15 cellular contexts compared by ENCODE assay signal in genomic region chr11:76806608-76807205, GRCh38. TPM values are rescaled to one million over a fixed set of nuclear protein-coding genes. Genes with fewer than 3 reads are reported as not detected.
A peak's percentile ranks its signal among the peaks of the same experiment; 100 is the strongest.
DNase-seq lines count a peak whose midpoint lies in the region; ATAC-seq, FAIRE-seq and TF ChIP-seq lines count a peak whose summit lies in the region.
"Had no signal": no experiment of that assay in that cellular context is flagged by ENCODE, and none has a peak within 500 bp of the region (broad histone marks: within the 10 kb centered on the region; RNA-seq: fewer than 3 reads in every experiment).

No MANE protein-coding gene starts in this region.

- H3K79me2 ChIP-seq in HepG2 (ENCODE audit: insufficient read depth, low read length) (no peaks in the 10 kb centered on the region), keratinocyte (ENCODE audit: control insufficient read depth, insufficient read depth, low read length) (no peaks in the 10 kb centered on the region)

- CTCF ChIA-PET in HepG2 (lab: Yijun Ruan, JAX; ENCODE audit: low intra/inter-chr PET ratio, low total read pairs): interaction anchor here (1.1 to 2.2 kb wide), 3 partner anchors 73 to 113 kb away, joined by 4 to 28 read pairs (median 6); no protein-coding TSS in a partner anchor

- WGBS in HepG2 (ENCODE audit: low lambda C conversion rate): 74% methylated on average over 3 of the region's 3 CpGs
- 45% methylated on average over 2 of the region's 3 CpGs for WGBS in right lobe of liver (ENCODE audit: insufficient coverage, low coverage, low lambda C conversion rate, missing lambda C conversion rate)
- WGBS in adipose tissue, 3 donors: 59 to 84% (median 64%) methylated on average over 3 of the region's 3 CpGs

- H3K9me3 ChIP-seq in HepG2 (ENCODE audit: low read length) (no peaks in the 10 kb centered on the region), right lobe of liver (no peaks in the 10 kb centered on the region), keratinocyte (ENCODE audit: control insufficient read depth, low read depth, low read length) (no peaks in the 10 kb centered on the region)
- H3K9me3 ChIP-seq: transverse colon had no signal

- H4K20me1 ChIP-seq in HepG2 (ENCODE audit: insufficient read depth, low read length): no peaks in the 10 kb centered on the region
- H4K20me1 ChIP-seq in keratinocyte (ENCODE audit: control insufficient read depth, extremely low read depth, insufficient read depth, low read length): no peaks in the 10 kb centered on the region

- dilution Hi-C loops in keratinocyte (cut with MboI; ENCODE audit: extremely low pct_ligation_motif_present, low sequenced_read_pairs): no loop called here

- TF ChIP-seq POLR2A in HepG2 (IDR thresholded peaks at IDR 0.05; ENCODE audit: insufficient read depth in 1 of 2, low read depth in 2 of 2, low read length in 2 of 2) (no peak), right lobe of liver (IDR thresholded peaks at IDR 0.05) (no peak)

- H3K4me1 ChIP-seq in HepG2 (ENCODE audit: insufficient read depth, low read length) (peaks cover 28% of the 10 kb centered on the region), right lobe of liver (peaks cover 0 to 29% (median 11%) of the 10 kb centered on the region in 4 donors), keratinocyte (ENCODE audit: control insufficient read depth, extremely low read depth, insufficient read depth, low read length) (peaks cover 22% of the 10 kb centered on the region)

- BruUV-seq in HepG2 (replicated peaks; lab: Mats Ljungman, UMichigan): no TSS peak

- no peak overlapping the region for H3K9ac ChIP-seq in HepG2 (ENCODE audit: insufficient read depth, low read depth, low read length)
- H3K9ac ChIP-seq in keratinocyte (ENCODE audit: control insufficient read depth, extremely low read depth, insufficient read depth, low read length): no peak overlapping the region

- H3K4me3 ChIP-seq in HepG2 (replicated peaks in 1 of 3; ENCODE audit: insufficient read depth in 1 of 3, low read depth in 2 of 3, low read length in 3 of 3): no peak overlapping the region
- H3K4me3 ChIP-seq in right lobe of liver: no peak overlapping the region
- no peak overlapping the region for H3K4me3 ChIP-seq in keratinocyte (ENCODE audit: control insufficient read depth in 2 of 3, extremely low read depth in 1 of 3, insufficient read depth in 2 of 3, low read depth in 1 of 3, low read length in 3 of 3)

- H3K27me3 ChIP-seq in HepG2 (ENCODE audit: control insufficient read depth in 1 of 2, insufficient read depth in 2 of 2, low read length in 2 of 2): peaks cover 6 to 19% of the 10 kb centered on the region in 2 experiments; a peak in 4 of 5 replicates
- H3K27me3 ChIP-seq in right lobe of liver: no peaks in the 10 kb centered on the region
- no peaks in the 10 kb centered on the region for H3K27me3 ChIP-seq in keratinocyte (ENCODE audit: control insufficient read depth, extremely low read depth, insufficient read depth, low read length)
- H3K27me3 ChIP-seq: transverse colon had no signal

- DNase-seq in HepG2 (ENCODE audit: low spot score) (no peak), right lobe of liver (no peak), keratinocyte (ENCODE audit: low read depth, low spot score) (no peak), NCI-H1436 treated with DMSO at 0.1 percent for 48 hours (lab: John Stamatoyannopoulos, UW) (no peak)
- DNase-seq in activated CD4-positive, alpha-beta T cell treated with anti-CD3 and anti-CD28 coated beads, Interleukin-2, amount 50 U/mL, for 48 hours: no peak
- DNase-seq: DMS79, NCI-H2081 treated with DMSO at 0.1 percent for 48 hours, NCI-H524 treated with DMSO at 0.1 percent for 48 hours had no signal

- no peaks in the 10 kb centered on the region for H3K9me1 ChIP-seq in keratinocyte (ENCODE audit: control insufficient read depth, extremely low read depth, insufficient read depth, low read length)

- ATAC-seq in HepG2 (peak; percentile 9; the same call in 2 of the 3 replicates), right lobe of liver (no peak), HG03108 (IDR thresholded peaks at IDR 0.05; ENCODE audit: unreplicated experiment) (no peak), HG03025 (IDR thresholded peaks at IDR 0.05; ENCODE audit: low FRiP score, unreplicated experiment) (no peak)

- TF ChIP-seq EP300 in HepG2 (IDR thresholded peaks at IDR 0.05; ENCODE audit: low read depth in 2 of 2, low read length in 2 of 2) (no peak), HepG2 (CRISPR knock-in tag; IDR thresholded peaks at IDR 0.05; ENCODE audit: borderline replicate concordance) (no peak)

- POLR2A ChIA-PET in HepG2 (lab: Yijun Ruan, JAX): no interaction called here

- no peak for TF ChIP-seq RAD21 in HepG2 (CRISPR knock-in tag; IDR thresholded peaks at IDR 0.05)

- no peak overlapping the region for H2AFZ ChIP-seq in HepG2 (ENCODE audit: low read length)
- no peak overlapping the region for H2AFZ ChIP-seq in keratinocyte (ENCODE audit: control insufficient read depth, low read length)

- 0 out of 2 replicates have a peak overlapping the region, but pooled peaks have one; percentile 63 for H3K4me2 ChIP-seq in HepG2 (ENCODE audit: low read depth, low read length)
- peak overlapping the region; percentile 6 for H3K4me2 ChIP-seq in keratinocyte (ENCODE audit: control insufficient read depth, extremely low read depth, insufficient read depth, low read depth, low read length)

- in situ Hi-C loops in HepG2 (cut with HindIII; ENCODE audit: extremely low pct_ligation_motif_present, low pct_unique_long_range_greater_than_20kb): loop anchor here (5.0 kb wide), 1 partner anchor 111 kb away; no protein-coding TSS in a partner anchor

- TF ChIP-seq CTCF in HepG2 (CRISPR knock-in tag; IDR thresholded peaks at IDR 0.05) (no peak), right lobe of liver (IDR thresholded peaks at IDR 0.05) (no peak), keratinocyte (optimal IDR thresholded peaks at IDR 0.05 in 1 of 3, IDR thresholded peaks at IDR 0.05 in 1 of 3, conservative IDR thresholded peaks at IDR 0.05 in 1 of 3; ENCODE audit: extremely low read depth in 1 of 3, insufficient read depth in 2 of 3, low read length in 3 of 3) (no peak)

- intact Hi-C loops in HepG2 (cut with micrococcal nuclease; ENCODE audit: unreplicated experiment): loop anchor here (2.0 to 10.0 kb wide), 4 partner anchors 32 to 288 kb away; no protein-coding TSS in a partner anchor
- intact Hi-C loops in right lobe of liver (cut with DNase I): loop anchor here in 1 of 2 donors (10.0 kb wide), 1 partner anchor 228 kb away; the partner anchor contains the start of gene B3GNT6

- no peaks in the 10 kb centered on the region for H3K36me3 ChIP-seq in HepG2 (replicated peaks in 1 of 2; ENCODE audit: control insufficient read depth in 1 of 2, insufficient read depth in 2 of 2, low read length in 2 of 2)
- H3K36me3 ChIP-seq in right lobe of liver: no peaks in the 10 kb centered on the region
- no peaks in the 10 kb centered on the region for H3K36me3 ChIP-seq in keratinocyte (ENCODE audit: control insufficient read depth in 2 of 2, extremely low read depth in 1 of 2, insufficient read depth in 2 of 2, low read length in 2 of 2)
- H3K36me3 ChIP-seq: transverse colon had no signal

- FAIRE-seq in HepG2 (lab: Jason Lieb, UNC) (no peak), keratinocyte (lab: Jason Lieb, UNC) (no peak)
- FAIRE-seq: endometrium had no signal

- no peak overlapping the region for H3K27ac ChIP-seq in HepG2 (ENCODE audit: extremely low read length, insufficient read depth, low read length)
- H3K27ac ChIP-seq in right lobe of liver: no peak overlapping the region
- peak overlapping the region; percentile 31 for H3K27ac ChIP-seq in adipose tissue (ENCODE audit: low read depth, low read length)
- no peak overlapping the region for H3K27ac ChIP-seq in keratinocyte (ENCODE audit: control insufficient read depth, insufficient read depth, low read length)
- H3K27ac ChIP-seq: HL-60, transverse colon had no signal

RNA-seq across cellular contexts. Expression of gene TSKU, which starts 23.6 kb away (rescaled TPM):
- total RNA-seq in HepG2 (2016; rRNA removed; fragmentation: Illumina TruSeq; extraction: Trizol) (11.9 and 21.4 TPM in 2 replicates), right lobe of liver (1,000 to 10,000 TPM in 1 of 6 experiments, 100 to 1,000 TPM in 4, 10 to 100 TPM in 1; 66.1 to 1,026 (median 278) TPM)
- 7.5 TPM in 2 replicates for total RNA-seq in HepG2 (2016; cell fraction: cytosol; rRNA removed; fragmentation: Illumina TruSeq; extraction: Trizol; ENCODE audit: low read depth)
- 10.8 and 20.0 TPM in 2 replicates for total RNA-seq in HepG2 (2016; cell fraction: insoluble cytoplasmic fraction; rRNA removed; fragmentation: Illumina TruSeq; extraction: Trizol)
- total RNA-seq in HepG2 (2016; cell fraction: membrane; rRNA removed; fragmentation: Illumina TruSeq; extraction: Trizol): 20.4 and 22.9 TPM in 2 replicates
- 19.5 and 22.7 TPM in 2 replicates for total RNA-seq in HepG2 (2016; cell fraction: nucleus; rRNA removed; fragmentation: Illumina TruSeq; extraction: Trizol)
- polyA plus RNA-seq in HepG2 (2011; rRNA removed) (20.3 and 27.9 TPM in 2 replicates), adipose tissue (100 to 1,000 TPM in 1 of 3 donors, 10 to 100 TPM in 2; 46.7 to 129 (median 67.9) TPM), keratinocyte (22.8 to 36.1 TPM (median 35.8 TPM) in 3 replicates)
- polyA plus RNA-seq in HepG2 (2011; cell fraction: cytosol; rRNA removed): 17.7 and 23.1 TPM in 2 replicates
- 18.1 and 21.0 TPM in 2 replicates for polyA plus RNA-seq in HepG2 (2011; cell fraction: nucleus; rRNA removed)
- polyA plus RNA-seq in HepG2 (2012): 12.6 and 19.6 TPM in 2 replicates
- polyA plus RNA-seq in HepG2 (2016; cell fraction: cytosol; fragmentation: Illumina TruSeq; extraction: Trizol; ENCODE audit: low read depth): 8.7 and 9.4 TPM in 2 replicates
- 14.2 and 18.9 TPM in 2 replicates for polyA plus RNA-seq in HepG2 (2016; cell fraction: insoluble cytoplasmic fraction; fragmentation: Illumina TruSeq; extraction: Trizol; ENCODE audit: low read depth)
- 23.1 and 23.6 TPM in 2 replicates for polyA plus RNA-seq in HepG2 (2016; cell fraction: membrane; fragmentation: Illumina TruSeq; extraction: Trizol; ENCODE audit: low read depth)
- polyA plus RNA-seq in HepG2 (2016; cell fraction: nucleus; fragmentation: Illumina TruSeq; extraction: Trizol; ENCODE audit: insufficient read depth, low read depth): 30.1 and 34.2 TPM in 2 replicates
- 66.3 and 74.4 TPM in 2 replicates for polyA minus RNA-seq in HepG2 (2011; rRNA and poly(A)+ RNA removed; ENCODE audit: low replicate concordance)
- 16.7 and 18.5 TPM in 2 replicates for polyA minus RNA-seq in HepG2 (2011; cell fraction: cytosol; rRNA and poly(A)+ RNA removed)
- 11.3 and 15.5 TPM in 2 replicates for polyA minus RNA-seq in HepG2 (2011; cell fraction: nucleus; rRNA and poly(A)+ RNA removed)
- 3.6 TPM for polyA plus RNA-seq in keratinocyte (2011; ENCODE audit: low read depth)
- polyA plus RNA-seq in keratinocyte (2011; cell fraction: cytosol; rRNA removed): 23.3 and 32.4 TPM in 2 replicates
- polyA plus RNA-seq in keratinocyte (2011; cell fraction: nucleus; rRNA removed): 46.7 and 64.8 TPM in 2 replicates
- polyA plus RNA-seq in keratinocyte (2012; ENCODE audit: low replicate concordance): 24.0 and 42.3 TPM in 2 replicates
- polyA minus RNA-seq in keratinocyte: 27.5 to 79.8 TPM (median 38.8 TPM) in 3 replicates
- polyA minus RNA-seq in keratinocyte (2011; cell fraction: cytosol; rRNA and poly(A)+ RNA removed): 58.9 TPM
- polyA minus RNA-seq in keratinocyte (2011; cell fraction: nucleus; rRNA and poly(A)+ RNA removed): 52.7 and 54.9 TPM in 2 replicates
- total RNA-seq: mononuclear cell had no signal

RNA-seq across cellular contexts. Expression of gene ACER3, which starts 54.0 kb away (rescaled TPM):
- total RNA-seq in HepG2 (2016; rRNA removed; fragmentation: Illumina TruSeq; extraction: Trizol) (8.4 and 9.8 TPM in 2 replicates), right lobe of liver (10 to 100 TPM in 2 of 6 experiments, 1 to 10 TPM in 4; 5.1 to 11.6 (median 7.3) TPM)
- 3.3 and 3.8 TPM in 2 replicates for total RNA-seq in HepG2 (2016; cell fraction: cytosol; rRNA removed; fragmentation: Illumina TruSeq; extraction: Trizol; ENCODE audit: low read depth)
- 9.1 and 9.4 TPM in 2 replicates for total RNA-seq in HepG2 (2016; cell fraction: insoluble cytoplasmic fraction; rRNA removed; fragmentation: Illumina TruSeq; extraction: Trizol)
- 5.6 and 6.6 TPM in 2 replicates for total RNA-seq in HepG2 (2016; cell fraction: membrane; rRNA removed; fragmentation: Illumina TruSeq; extraction: Trizol)
- 8.7 and 11.8 TPM in 2 replicates for total RNA-seq in HepG2 (2016; cell fraction: nucleus; rRNA removed; fragmentation: Illumina TruSeq; extraction: Trizol)
- polyA plus RNA-seq in HepG2 (2011; rRNA removed) (4.4 and 6.0 TPM in 2 replicates), adipose tissue (10 to 100 TPM in 1 of 3 donors, 1 to 10 TPM in 2; 3.4 to 12.7 (median 7.1) TPM), keratinocyte (25.5 to 55.0 TPM (median 36.1 TPM) in 3 replicates)
- polyA plus RNA-seq in HepG2 (2011; cell fraction: cytosol; rRNA removed): 2.6 TPM in 2 replicates
- 1.9 and 2.0 TPM in 2 replicates for polyA plus RNA-seq in HepG2 (2011; cell fraction: nucleus; rRNA removed)
- polyA plus RNA-seq in HepG2 (2012): 2.1 and 3.9 TPM in 2 replicates
- polyA plus RNA-seq in HepG2 (2016; cell fraction: cytosol; fragmentation: Illumina TruSeq; extraction: Trizol; ENCODE audit: low read depth): 5.3 and 6.1 TPM in 2 replicates
- 6.5 and 10.2 TPM in 2 replicates for polyA plus RNA-seq in HepG2 (2016; cell fraction: insoluble cytoplasmic fraction; fragmentation: Illumina TruSeq; extraction: Trizol; ENCODE audit: low read depth)
- 4.7 and 6.8 TPM in 2 replicates for polyA plus RNA-seq in HepG2 (2016; cell fraction: membrane; fragmentation: Illumina TruSeq; extraction: Trizol; ENCODE audit: low read depth)
- polyA plus RNA-seq in HepG2 (2016; cell fraction: nucleus; fragmentation: Illumina TruSeq; extraction: Trizol; ENCODE audit: insufficient read depth, low read depth): 13.1 and 14.2 TPM in 2 replicates
- 5.0 and 23.4 TPM in 2 replicates for polyA minus RNA-seq in HepG2 (2011; rRNA and poly(A)+ RNA removed; ENCODE audit: low replicate concordance)
- 4.7 and 6.3 TPM in 2 replicates for polyA minus RNA-seq in HepG2 (2011; cell fraction: cytosol; rRNA and poly(A)+ RNA removed)
- polyA minus RNA-seq in HepG2 (2011; cell fraction: nucleus; rRNA and poly(A)+ RNA removed): 6.8 and 8.0 TPM in 2 replicates
- polyA plus RNA-seq in keratinocyte (2011; ENCODE audit: low read depth): 5.1 TPM
- polyA plus RNA-seq in keratinocyte (2011; cell fraction: cytosol; rRNA removed): 13.6 and 35.6 TPM in 2 replicates
- 27.4 and 29.5 TPM in 2 replicates for polyA plus RNA-seq in keratinocyte (2011; cell fraction: nucleus; rRNA removed)
- 5.3 and 31.7 TPM in 2 replicates for polyA plus RNA-seq in keratinocyte (2012; ENCODE audit: low replicate concordance)
- polyA minus RNA-seq in keratinocyte: 15.0 to 47.3 TPM (median 33.2 TPM) in 3 replicates
- polyA minus RNA-seq in keratinocyte (2011; cell fraction: cytosol; rRNA and poly(A)+ RNA removed): 20.7 TPM
- 26.4 and 50.2 TPM in 2 replicates for polyA minus RNA-seq in keratinocyte (2011; cell fraction: nucleus; rRNA and poly(A)+ RNA removed)
